16 cellular contexts compared by ENCODE assay signal in the genomic region with DNA sequence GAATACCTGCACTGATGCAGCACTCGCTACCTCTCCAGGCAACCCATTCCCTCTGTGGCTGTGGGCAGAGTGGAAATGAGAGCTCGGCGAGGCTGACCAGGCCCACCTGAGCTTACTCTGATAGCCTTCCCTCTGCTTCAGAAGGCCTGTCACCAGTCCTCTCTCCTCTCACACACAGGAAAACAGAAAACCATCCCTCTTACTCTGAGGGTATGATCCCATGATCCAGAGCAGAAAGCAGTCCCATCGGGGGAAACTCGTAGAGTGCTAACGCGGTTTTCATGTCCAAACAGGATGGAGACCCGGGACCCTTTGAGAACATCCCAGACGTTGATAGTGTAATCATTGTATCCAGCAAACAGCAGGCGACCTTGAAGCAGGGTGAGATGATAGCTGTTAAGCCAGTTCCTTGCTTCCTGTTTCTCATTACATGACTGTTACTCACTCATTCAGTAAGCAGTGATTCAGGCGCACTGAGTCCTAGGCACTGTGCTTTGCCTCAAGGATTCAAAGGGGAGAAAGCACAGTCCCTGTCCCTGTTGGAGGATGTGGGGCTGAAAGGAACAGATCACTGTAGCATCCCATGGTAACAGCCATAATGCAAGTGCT. TPM values are rescaled to one million over a fixed set of nuclear protein-coding genes. Genes with fewer than 3 reads are reported as not detected.
DNase-seq lines count a peak whose midpoint lies in the region; ATAC-seq, FAIRE-seq and TF ChIP-seq lines count a peak whose summit lies in the region.
"Had no signal": no experiment of that assay in that cellular context is flagged by ENCODE, and none has a peak within 500 bp of the region (broad histone marks: within the 10 kb centered on the region; RNA-seq: fewer than 3 reads in every experiment).

No MANE protein-coding gene starts in this region.

- peaks cover 5% of the 10 kb centered on the region for H3K4me1 Mint-ChIP-seq in WTC11
- H3K4me1 Mint-ChIP-seq: T-helper 17 cell had no signal

- no peak; the same call in 1 of the 2 replicates for ATAC-seq in WTC11
- no peak for ATAC-seq in GM18498 (IDR thresholded peaks at IDR 0.05; ENCODE audit: unreplicated experiment)
- ATAC-seq: left ventricle myocardium superior, T-helper 17 cell had no signal

- no peaks in the 10 kb centered on the region for H3K36me3 ChIP-seq in Karpas-422 (ENCODE audit: insufficient read depth, low read length)
- H3K36me3 ChIP-seq: cardiac muscle cell, tibial nerve had no signal

- TF ChIP-seq CTCF in WTC11 (IDR thresholded peaks at IDR 0.05) (no peak), GM13977 (IDR thresholded peaks at IDR 0.05; ENCODE audit: extremely low read depth, insufficient read depth, missing control alignments) (no peak)

- no peaks in the 10 kb centered on the region for H3K9me3 Mint-ChIP-seq in WTC11

- H3K79me2 ChIP-seq in Karpas-422 (ENCODE audit: low read length), result no peaks in the 10 kb centered on the region

- H3K9ac ChIP-seq in Karpas-422 (ENCODE audit: low read length), result no peak overlapping the region

- no peak overlapping the region for H3K4me3 ChIP-seq in Karpas-422 (ENCODE audit: low read length)
- H3K4me3 ChIP-seq: cardiac muscle cell, tibial nerve had no signal

- no peak for TF ChIP-seq POLR2A in H54 (IDR thresholded peaks at IDR 0.05; ENCODE audit: low read depth, low read length)

- no peak overlapping the region for H3K27ac ChIP-seq in Karpas-422 (ENCODE audit: low read length)
- H3K27ac ChIP-seq: cardiac muscle cell, HL-60, tibial nerve had no signal

- no peaks in the 10 kb centered on the region for H3K4me1 ChIP-seq in Karpas-422 (ENCODE audit: low read length)
- H3K4me1 ChIP-seq: tibial nerve had no signal

- H2AFZ ChIP-seq in Karpas-422 (ENCODE audit: low read length), result no peak overlapping the region; the same call in 1 of the 2 replicates

- no peaks in the 10 kb centered on the region for H3K9me3 ChIP-seq in Karpas-422 (ENCODE audit: low read length)
- H3K9me3 ChIP-seq: tibial nerve had no signal

- in situ Hi-C loops in GM13977 (cut with MboI; ENCODE audit: low pct_unique_long_range_greater_than_20kb, low sequenced_read_pairs, unreplicated experiment), result no loop called here

- no peak overlapping the region for H3K4me3 Mint-ChIP-seq in WTC11
- H3K4me3 Mint-ChIP-seq: T-helper 17 cell had no signal

- no peaks in the 10 kb centered on the region for H3K9me2 ChIP-seq in Karpas-422 (replicated peaks; ENCODE audit: insufficient read depth, low read length)

- DNase-seq in AG08395 (ENCODE audit: low spot score), result peak; percentile 40
- no peak for DNase-seq in H54 (ENCODE audit: insufficient read length, low spot score)
- no peak for DNase-seq in WTC11 (ENCODE audit: low spot score)
- peak; percentile 72 for DNase-seq in islet precursor cell
- DNase-seq in Karpas-422, result no peak
- DNase-seq in GM13977 (ENCODE audit: low spot score), result no peak
- no peak for DNase-seq in 8988T
- DNase-seq: left ventricle myocardium superior, NCI-H1092, NCI-H82, T-helper 17 cell had no signal

- POLR2A ChIA-PET in WTC11 (lab: Charles Lee), result no interaction called here

- no peaks in the 10 kb centered on the region for H3K27me3 ChIP-seq in Karpas-422 (ENCODE audit: low read length)
- H3K27me3 ChIP-seq: cardiac muscle cell, tibial nerve had no signal

- H4K20me1 ChIP-seq in Karpas-422 (ENCODE audit: insufficient read depth, low read depth, low read length), result no peaks in the 10 kb centered on the region

- no peaks in the 10 kb centered on the region for H3K36me3 Mint-ChIP-seq in WTC11

- H3K27ac Mint-ChIP-seq in WTC11, result peak overlapping the region; percentile 2; the same call in 1 of the 2 replicates
- H3K27ac Mint-ChIP-seq: T-helper 17 cell had no signal

- FAIRE-seq in H54 (lab: Jason Lieb, UNC), result peak; percentile 45
- FAIRE-seq: GM18507 had no signal

- no peak overlapping the region for H3K4me2 ChIP-seq in Karpas-422 (ENCODE audit: low read depth, low read length, poor library complexity, severe bottlenecking)

- CTCF ChIA-PET in WTC11 (lab: Charles Lee), result interaction anchor here (1.6 to 1.8 kb wide), 3 partner anchors 15 to 84 kb away, joined by 4 to 8 read pairs (median 5); no protein-coding TSS in a partner anchor

- H3K27me3 Mint-ChIP-seq in WTC11 (ENCODE audit: low read depth), result no peaks in the 10 kb centered on the region
- H3K27me3 Mint-ChIP-seq: T-helper 17 cell had no signal

TF ChIP-seq in WTC11, 78 proteins besides CTCF, POLR2A, EP300 and RAD21:
- no peak for TF ChIP-seq ZBTB21 (CRISPR knock-in tag; IDR thresholded peaks at IDR 0.05; ENCODE audit: borderline replicate concordance)

RNA-seq across cellular contexts. Expression of gene BCL2L10, which starts 11.8 kb away (rescaled TPM):
- 0.37 to 1.4 TPM (median 0.80 TPM) in 3 replicates for total RNA-seq in WTC11 (2021)
- total RNA-seq in Karpas-422 (2014; rRNA removed; shearing (Covaris generic); ENCODE audit: low replicate concordance), result not detected in 2 replicates
- total RNA-seq: left ventricle myocardium superior, T-helper 17 cell, tibial nerve had no signal

Comparison
In these comparisons a context has a peak if more than half of its experiments do, and no peak if none do; other contexts are left out.
1. DNase-seq: peak in AG08395 (single experiment) and islet precursor cell (single experiment); none in H54 (single experiment), WTC11 (single experiment), Karpas-422 (single experiment), GM13977 (single experiment) and 8988T (single experiment).